ENCODE assay signal across 8 cellular contexts in genomic region chr1:42938596-42939184, GRCh38. TPM values are rescaled to one million over a fixed set of nuclear protein-coding genes. Genes with fewer than 3 reads are reported as not detected.
DNase-seq lines count a peak whose midpoint lies in the region; ATAC-seq and TF ChIP-seq lines count a peak whose summit lies in the region.

No MANE protein-coding gene starts in this region.

- TF ChIP-seq POLR2A in esophagus squamous epithelium (IDR thresholded peaks at IDR 0.05), result no peak

- peak overlapping the region; percentile 53 for H3K4me3 Mint-ChIP-seq in activated CD4-positive, alpha-beta T cell treated with anti-CD3 and anti-CD28 coated beads, Interleukin-2, amount 10 ng/mL, durations not matched to agents 24 days and 14 days
- peak overlapping the region; percentile 78 for H3K4me3 Mint-ChIP-seq in T-helper 17 cell
- H3K4me3 Mint-ChIP-seq in stimulated activated naive CD8-positive, alpha-beta T cell treated with anti-CD3 and anti-CD28 coated beads, Interleukin-15, amount 100 ng/mL, for 72 hours, result peak overlapping the region in 1 of 2 donors; percentile 41

- H3K36me3 Mint-ChIP-seq in activated CD4-positive, alpha-beta T cell treated with anti-CD3 and anti-CD28 coated beads, Interleukin-2, amount 10 ng/mL, durations not matched to agents 24 days and 14 days (ENCODE audit: low read depth), result peaks cover 76% of the 10 kb centered on the region
- H3K36me3 Mint-ChIP-seq in T-helper 17 cell (ENCODE audit: low read depth), result peaks cover 8% of the 10 kb centered on the region

- DNase-seq in activated CD4-positive, alpha-beta T cell treated with anti-CD3 and anti-CD28 coated beads, Interleukin-2, amount 10 ng/mL, durations not matched to agents 24 days and 14 days, result no peak
- no peak for DNase-seq in activated CD4-positive, alpha-beta T cell treated with anti-CD3 and anti-CD28 coated beads, Interleukin-2, amount 50 U/mL, for 1 hour
- no peak for DNase-seq in T-helper 17 cell
- no peak for DNase-seq in esophagus squamous epithelium (lab: John Stamatoyannopoulos, UW)
- DNase-seq in stimulated activated naive CD8-positive, alpha-beta T cell treated with anti-CD3 and anti-CD28 coated beads, Interleukin-15, amount 100 ng/mL, for 72 hours, result no peak
- no peak for DNase-seq in SJCRH30
- DNase-seq in D341Med (ENCODE audit: low spot score), result no peak

- peaks cover 88% of the 10 kb centered on the region for H3K4me1 Mint-ChIP-seq in activated CD4-positive, alpha-beta T cell treated with anti-CD3 and anti-CD28 coated beads, Interleukin-2, amount 10 ng/mL, durations not matched to agents 24 days and 14 days
- H3K4me1 Mint-ChIP-seq in T-helper 17 cell, result peaks cover 83% of the 10 kb centered on the region
- peaks cover 100% of the 10 kb centered on the region for H3K4me1 Mint-ChIP-seq in stimulated activated naive CD8-positive, alpha-beta T cell treated with anti-CD3 and anti-CD28 coated beads, Interleukin-15, amount 100 ng/mL, for 72 hours

- no peaks in the 10 kb centered on the region for H3K27me3 Mint-ChIP-seq in activated CD4-positive, alpha-beta T cell treated with anti-CD3 and anti-CD28 coated beads, Interleukin-2, amount 10 ng/mL, durations not matched to agents 24 days and 14 days
- H3K27me3 Mint-ChIP-seq in T-helper 17 cell, result no peaks in the 10 kb centered on the region
- no peaks in the 10 kb centered on the region for H3K27me3 Mint-ChIP-seq in stimulated activated naive CD8-positive, alpha-beta T cell treated with anti-CD3 and anti-CD28 coated beads, Interleukin-15, amount 100 ng/mL, for 72 hours

- peaks cover 0 to 82% (median 11%) of the 10 kb centered on the region in 3 donors for H3K36me3 ChIP-seq in esophagus squamous epithelium
- H3K36me3 ChIP-seq in SJCRH30, result peaks cover 57% of the 10 kb centered on the region

- H3K4me3 ChIP-seq in esophagus squamous epithelium, result no peak overlapping the region
- H3K4me3 ChIP-seq in SJCRH30, result no peak overlapping the region

- peaks cover 85 to 100% (median 98%) of the 10 kb centered on the region in 3 donors for H3K4me1 ChIP-seq in esophagus squamous epithelium
- H3K4me1 ChIP-seq in SJCRH30, result peaks cover 49% of the 10 kb centered on the region

- WGBS in esophagus squamous epithelium, 2 donors, result 40 to 47% methylated on average over 8 to 9 of the region's 9 CpGs

- no peaks in the 10 kb centered on the region for H3K9me3 Mint-ChIP-seq in activated CD4-positive, alpha-beta T cell treated with anti-CD3 and anti-CD28 coated beads, Interleukin-2, amount 10 ng/mL, durations not matched to agents 24 days and 14 days
- H3K9me3 Mint-ChIP-seq in stimulated activated naive CD8-positive, alpha-beta T cell treated with anti-CD3 and anti-CD28 coated beads, Interleukin-15, amount 100 ng/mL, for 72 hours, result no peaks in the 10 kb centered on the region

- H3K9me3 ChIP-seq in T-helper 17 cell (ENCODE audit: control insufficient read depth, low read length, poor library complexity, severe bottlenecking) (no peaks in the 10 kb centered on the region), esophagus squamous epithelium (no peaks in the 10 kb centered on the region), SJCRH30 (replicated peaks) (no peaks in the 10 kb centered on the region)

- peak overlapping the region; percentile 89 for H3K27ac Mint-ChIP-seq in activated CD4-positive, alpha-beta T cell treated with anti-CD3 and anti-CD28 coated beads, Interleukin-2, amount 10 ng/mL, durations not matched to agents 24 days and 14 days
- peak overlapping the region; percentile 95 for H3K27ac Mint-ChIP-seq in T-helper 17 cell
- H3K27ac Mint-ChIP-seq in stimulated activated naive CD8-positive, alpha-beta T cell treated with anti-CD3 and anti-CD28 coated beads, Interleukin-15, amount 100 ng/mL, for 72 hours, result peak overlapping the region; percentile 83 to 84

- TF ChIP-seq CTCF in esophagus squamous epithelium (IDR thresholded peaks at IDR 0.05), result no peak

- H3K27ac ChIP-seq in esophagus squamous epithelium (peak overlapping the region; percentile 88 to 96 (median 91)), SJCRH30 (no peak overlapping the region)

- intact Hi-C loops in activated CD4-positive, alpha-beta T cell treated with anti-CD3 and anti-CD28 coated beads, Interleukin-2, amount 10 ng/mL, durations not matched to agents 24 days and 14 days (cut with micrococcal nuclease), result loop anchor here (10.0 kb wide), 1 partner anchor 426 kb away; the partner anchor contains the start of gene ELOVL1
- intact Hi-C loops in esophagus squamous epithelium (cut with DNase I), result no loop called here

- no peaks in the 10 kb centered on the region for H3K27me3 ChIP-seq in esophagus squamous epithelium
- no peaks in the 10 kb centered on the region for H3K27me3 ChIP-seq in SJCRH30

- ATAC-seq in T-helper 17 cell (no peak), GM21619 (IDR thresholded peaks at IDR 0.05; ENCODE audit: unreplicated experiment) (no peak)
- no peak for ATAC-seq in stimulated activated naive CD8-positive, alpha-beta T cell treated with anti-CD3 and anti-CD28 coated beads, Interleukin-15, amount 100 ng/mL, for 72 hours

RNA-seq across cellular contexts. Expression of gene SLC2A1, which starts 20.0 kb away (rescaled TPM):
- 135 and 144 TPM in 2 replicates for total RNA-seq in activated CD4-positive, alpha-beta T cell treated with anti-CD3 and anti-CD28 coated beads, Interleukin-2, amount 10 ng/mL, durations not matched to agents 24 days and 14 days
- total RNA-seq in T-helper 17 cell (10 to 100 TPM; 63.7 to 79.0 TPM), esophagus squamous epithelium (100 to 1,000 TPM; 238 to 883 (median 448) TPM)
- total RNA-seq in SJCRH30 (2014; rRNA removed; shearing (Covaris generic)), result 64.8 and 73.2 TPM in 2 replicates
